Comparison of ENCODE assay signal across 12 cellular contexts in the genomic region with DNA sequence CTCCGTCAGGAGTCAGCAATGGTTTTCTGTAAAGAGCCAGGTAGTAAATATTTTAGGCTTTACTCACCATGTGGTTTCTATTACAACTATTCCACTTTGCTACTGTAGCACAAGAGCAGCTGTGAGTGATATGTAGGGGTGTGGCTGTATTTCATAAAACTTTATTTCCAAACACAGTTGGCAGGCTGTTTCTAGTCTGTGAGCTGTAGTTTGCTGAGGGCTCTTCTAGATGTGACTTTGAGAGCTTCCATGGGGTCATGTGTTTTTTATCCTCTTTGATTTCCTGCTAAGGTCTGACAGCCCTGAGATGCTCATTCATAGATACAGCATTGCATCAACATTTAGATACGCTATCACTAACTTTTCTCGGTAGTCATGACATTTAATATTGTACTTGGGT.
DNase-seq lines count a peak whose midpoint lies in the region; ATAC-seq and TF ChIP-seq lines count a peak whose summit lies in the region.
"Had no signal": no experiment of that assay in that cellular context is flagged by ENCODE, and none has a peak within 500 bp of the region (broad histone marks: within the 10 kb centered on the region; RNA-seq: fewer than 3 reads in every experiment).

No MANE protein-coding gene starts in this region.

- no peak for TF ChIP-seq CTCF in AG09309 (IDR thresholded peaks at IDR 0.05; ENCODE audit: control insufficient read depth, insufficient read depth, low read depth, low read length, missing control alignments)

- H3K4me3 ChIP-seq in AG09309 (ENCODE audit: control insufficient read depth, low read depth, low read length), result no peak overlapping the region

- DNase-seq in AG09309 (ENCODE audit: low read depth) (peak; percentile 62), HT-29 (ENCODE audit: low spot score) (peak; percentile 53), astrocyte of the hippocampus (ENCODE audit: low read depth, low spot score) (peak; percentile 67), left colon (peak in 1 of 2 donors; percentile 48), COR-L47 (lab: John Stamatoyannopoulos, UW) (no peak)
- DNase-seq in activated CD8-positive, alpha-beta memory T cell treated with anti-CD3 and anti-CD28 coated beads, Interleukin-2, amount 50 U/mL, for 48 hours, result no peak
- DNase-seq: head of caudate nucleus; NCI-H748 treated with DMSO at 0.1 percent for 48 hours; stimulated activated naive B cell treated with anti-CD40 and anti-IgM and Interleukin-4, amounts not matched to agents 10 μg/mL and 1 μg/mL and 100 μg/mL, for 72 hours; T-helper 17 cell had no signal

- intact Hi-C loops in left colon (cut with DNase I, micrococcal nuclease), result no loop called here

- ATAC-seq in left colon, result peak; percentile 99
- no peak for ATAC-seq in HG02852 (IDR thresholded peaks at IDR 0.05; ENCODE audit: unreplicated experiment)
- no peak for ATAC-seq in HG03108 (IDR thresholded peaks at IDR 0.05; ENCODE audit: unreplicated experiment)
- ATAC-seq: stimulated activated naive B cell treated with anti-CD40 and anti-IgM and Interleukin-4, amounts not matched to agents 10 μg/mL and 1 μg/mL and 100 μg/mL, for 72 hours; T-helper 17 cell had no signal

Comparison
In these comparisons a context has a peak if more than half of its experiments do, and no peak if none do; other contexts are left out.
1. DNase-seq: peak in AG09309 (single experiment), HT-29 (single experiment) and astrocyte of the hippocampus (single experiment); none in COR-L47 (single experiment) and activated CD8-positive, alpha-beta memory T cell treated with anti-CD3 and anti-CD28 coated beads, Interleukin-2, amount 50 U/mL, for 48 hours (single experiment).